ENCODE assay signal across 20 cellular contexts in the genomic region with DNA sequence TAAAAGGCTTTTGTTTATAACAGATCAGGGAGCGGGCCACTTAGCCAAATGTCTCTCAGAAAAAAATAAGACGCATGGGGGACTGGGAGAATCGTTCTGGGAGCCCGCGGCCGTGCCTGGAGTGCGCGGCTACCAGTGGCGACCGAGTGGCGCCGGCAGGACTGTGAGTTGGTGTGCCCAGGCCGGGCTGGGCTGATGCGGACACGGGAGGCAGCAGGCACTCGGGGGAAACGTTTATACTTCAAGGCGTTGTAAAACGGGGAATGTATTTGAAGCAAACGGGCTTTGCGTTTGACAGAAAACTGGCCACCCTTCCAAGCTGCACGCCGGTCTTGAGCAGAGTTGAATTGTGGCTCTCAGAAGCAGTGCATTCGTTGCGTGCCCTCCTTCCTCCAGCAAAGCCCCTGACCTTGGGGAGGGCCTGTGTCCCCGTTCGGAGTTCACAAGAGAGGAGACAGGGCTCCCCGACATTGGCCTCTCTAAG. TPM values are rescaled to one million over a fixed set of nuclear protein-coding genes. Genes with fewer than 3 reads are reported as not detected.
DNase-seq lines count a peak whose midpoint lies in the region; ATAC-seq and TF ChIP-seq lines count a peak whose summit lies in the region.
"Had no signal": no experiment of that assay in that cellular context is flagged by ENCODE, and none has a peak within 500 bp of the region (broad histone marks: within the 10 kb centered on the region; RNA-seq: fewer than 3 reads in every experiment).

No MANE protein-coding gene starts in this region.

- no peak overlapping the region for H3K27ac Mint-ChIP-seq in CD4-positive, alpha-beta T cell
- H3K27ac Mint-ChIP-seq: natural killer cell treated with Interleukin-12 subunit alpha and Interleukin-12 subunit beta and Interleukin-15 and Interleukin-18, amount 100 ng/mL, for 72 hours had no signal

- no peaks in the 10 kb centered on the region for H3K9me3 Mint-ChIP-seq in CD4-positive, alpha-beta T cell
- H3K9me3 Mint-ChIP-seq: natural killer cell treated with Interleukin-12 subunit alpha and Interleukin-12 subunit beta and Interleukin-15 and Interleukin-18, amount 100 ng/mL, for 72 hours had no signal

- H3K27ac ChIP-seq in CD4-positive, alpha-beta T cell (ENCODE audit: low read depth, low read length), result no peak overlapping the region
- H3K27ac ChIP-seq in HCT116 (ENCODE audit: low read depth, low read length) (no peak overlapping the region), colonic mucosa (no peak overlapping the region), neuronal stem cell (replicated peaks; ENCODE audit: low read length) (no peak overlapping the region), gastroesophageal sphincter (no peak overlapping the region)
- H3K27ac ChIP-seq: left lung, psoas muscle, SK-N-MC, skin epidermis had no signal

- H3K4ac ChIP-seq in neuronal stem cell (ENCODE audit: low read length), result no peak overlapping the region

- no peak for DNase-seq in CD4-positive, alpha-beta T cell
- DNase-seq in HCT116 (ENCODE audit: low read depth, low spot score) (no peak), colonic mucosa (no peak), neuronal stem cell (ENCODE audit: low spot score) (no peak), AG08396 (ENCODE audit: low spot score) (no peak)
- DNase-seq: NCI-H1417 treated with DMSO at 0.1 percent for 48 hours; psoas muscle; stimulated activated CD4-positive, alpha-beta T cell treated with anti-CD3 and anti-CD28 coated beads, Interleukin-4, amount 100 ng/mL, for 24 hours; T1000 had no signal

- no peaks in the 10 kb centered on the region for H3K36me3 ChIP-seq in HCT116 (ENCODE audit: control insufficient read depth in 1 of 2, insufficient read depth in 2 of 2, low read length in 2 of 2)
- no peaks in the 10 kb centered on the region for H3K36me3 ChIP-seq in colonic mucosa
- no peaks in the 10 kb centered on the region for H3K36me3 ChIP-seq in neuronal stem cell (replicated peaks in 1 of 2; ENCODE audit: control insufficient read depth in 2 of 2, insufficient read depth in 2 of 2, low read length in 2 of 2)
- no peaks in the 10 kb centered on the region for H3K36me3 ChIP-seq in gastroesophageal sphincter
- H3K36me3 ChIP-seq: left lung, transverse colon had no signal

- no peak overlapping the region for H4K8ac ChIP-seq in neuronal stem cell (ENCODE audit: low read depth, low read length)

- no peak overlapping the region for H2BK120ac ChIP-seq in neuronal stem cell (ENCODE audit: low read depth, low read length)

- CTCF ChIA-PET in CD4-positive, alpha-beta T cell (lab: Charles Lee), result interaction anchor here (1.7 kb wide), 1 partner anchor 15 kb away, joined by 4 read pairs; no protein-coding TSS in a partner anchor
- CTCF ChIA-PET in HCT116 (lab: Charles Lee), result interaction anchor here (0.6 to 2.2 kb wide), 7 partner anchors 9 to 542 kb away, joined by 3 to 11 read pairs (median 7); no protein-coding TSS in a partner anchor

- intact Hi-C loops in CD4-positive, alpha-beta T cell (cut with DNase I, micrococcal nuclease), result loop anchor here in 1 of 2 experiments (2.0 to 5.0 kb wide), 2 partner anchors 15 to 35 kb away; no protein-coding TSS in a partner anchor
- intact Hi-C loops in HCT116 (cut with micrococcal nuclease), result no loop called here
- intact Hi-C loops in colonic mucosa (cut with DNase I), result no loop called here

- no peak overlapping the region for H2BK15ac ChIP-seq in neuronal stem cell (ENCODE audit: low read length)

- no peak overlapping the region for H2BK12ac ChIP-seq in neuronal stem cell (ENCODE audit: low read length)

- peak overlapping the region; percentile 88 for H2AFZ ChIP-seq in HCT116 (ENCODE audit: low read depth, low read length, poor library complexity, severe bottlenecking)
- no peak overlapping the region for H2AFZ ChIP-seq in neuronal stem cell (ENCODE audit: low read length)

- POLR2A ChIA-PET in CD4-positive, alpha-beta T cell (lab: Charles Lee), result no interaction called here
- POLR2A ChIA-PET in HCT116 (lab: Charles Lee), result no interaction called here

- no TSS peak for BruUV-seq in HCT116 (replicated peaks; lab: Mats Ljungman, UMichigan)

- no peak for TF ChIP-seq EP300 in gastroesophageal sphincter (IDR thresholded peaks at IDR 0.05)

- H3K79me2 ChIP-seq in HCT116 (ENCODE audit: insufficient read depth, low read length), result no peaks in the 10 kb centered on the region

- peaks cover 9% of the 10 kb centered on the region for H3K36me3 Mint-ChIP-seq in CD4-positive, alpha-beta T cell (ENCODE audit: low read depth)

- H2BK5ac ChIP-seq in neuronal stem cell (ENCODE audit: low read length), result no peak overlapping the region

- ATAC-seq in CD4-positive, alpha-beta T cell (ENCODE audit: poor library complexity), result no peak
- ATAC-seq in HCT116 (no peak), GM19395 (IDR thresholded peaks at IDR 0.05; ENCODE audit: unreplicated experiment) (no peak), gastroesophageal sphincter (no peak), HG02678 (IDR thresholded peaks at IDR 0.05; ENCODE audit: unreplicated experiment) (no peak)
- ATAC-seq: activated naive CD4-positive, alpha-beta T cell treated with anti-CD3 and anti-CD28 coated beads, Interleukin-2, amount 50 U/mL, for 72 hours; natural killer cell treated with Interleukin-12 subunit alpha and Interleukin-12 subunit beta and Interleukin-15 and Interleukin-18, amount 100 ng/mL, for 72 hours; stimulated activated naive CD8-positive, alpha-beta T cell treated with anti-CD3 and anti-CD28 coated beads, Interleukin-15, amount 100 ng/mL, for 72 hours had no signal

- H3K4me1 ChIP-seq in HCT116 (ENCODE audit: control insufficient read depth in 1 of 2, insufficient read depth in 2 of 2, low read length in 2 of 2) (peaks cover 0 to 11% of the 10 kb centered on the region in 2 experiments; a peak in 1 of 4 replicates), colonic mucosa (no peaks in the 10 kb centered on the region), neuronal stem cell (ENCODE audit: control insufficient read depth in 2 of 2, insufficient read depth in 1 of 2, low read depth in 1 of 2, low read length in 2 of 2) (peaks cover 0 to 1% of the 10 kb centered on the region in 2 donors), gastroesophageal sphincter (peaks cover 0 to 31% (median 14%) of the 10 kb centered on the region in 3 donors)

- H3K79me1 ChIP-seq in neuronal stem cell (ENCODE audit: low read depth, low read length), result no peaks in the 10 kb centered on the region

- H4K91ac ChIP-seq in neuronal stem cell (ENCODE audit: low read depth, low read length, poor library complexity), result no peak overlapping the region

- H3K4me2 ChIP-seq in HCT116 (ENCODE audit: low read length), result no peak overlapping the region
- no peak overlapping the region for H3K4me2 ChIP-seq in neuronal stem cell (ENCODE audit: insufficient read depth, low read length, poor library complexity, severe bottlenecking)

- H3K4me3 ChIP-seq in HCT116 (replicated peaks in 1 of 2; ENCODE audit: low read depth in 1 of 2, low read length in 2 of 2), result no peak overlapping the region
- H3K4me3 ChIP-seq in colonic mucosa, result no peak overlapping the region
- H3K4me3 ChIP-seq in neuronal stem cell (ENCODE audit: low read length in 2 of 2), result no peak overlapping the region
- H3K4me3 ChIP-seq in gastroesophageal sphincter, result no peak overlapping the region
- H3K4me3 ChIP-seq: left lung, psoas muscle, SK-N-MC, skin epidermis had no signal

- H3K9ac ChIP-seq in HCT116 (ENCODE audit: low read length) (no peak overlapping the region), colonic mucosa (ENCODE audit: low read depth in 2 of 2, low read length in 2 of 2) (peak overlapping the region; percentile 12 to 53), neuronal stem cell (ENCODE audit: low read depth, low read length, poor library complexity) (peak overlapping the region; percentile 60)

- RAD21 ChIA-PET in HCT116 (lab: Charles Lee; ENCODE audit: low non-redundant PET in 1 of 2, low total read pairs in 2 of 2, uncharacterized antibody in 2 of 2, unreplicated experiment in 2 of 2), result no interaction called here

- peaks cover 94% of the 10 kb centered on the region for H3K27me3 ChIP-seq in CD4-positive, alpha-beta T cell (ENCODE audit: control insufficient read depth, insufficient read depth, low read length)
- H3K27me3 ChIP-seq in HCT116 (ENCODE audit: insufficient read depth, low read length) (no peaks in the 10 kb centered on the region), colonic mucosa (peaks cover 91% of the 10 kb centered on the region), neuronal stem cell (ENCODE audit: control insufficient read depth in 3 of 3, insufficient read depth in 3 of 3, low read depth in 1 of 3, low read length in 3 of 3) (peaks cover 51 to 98% (median 96%) of the 10 kb centered on the region in 3 experiments), gastroesophageal sphincter (peaks cover 99% of the 10 kb centered on the region)

- no peak overlapping the region for H3K23ac ChIP-seq in neuronal stem cell (ENCODE audit: low read depth, low read length, poor library complexity)

- no peak for TF ChIP-seq POLR2A in HCT116 (IDR thresholded peaks at IDR 0.05; ENCODE audit: borderline replicate concordance, extremely low read depth, insufficient read depth, insufficient read length)
- TF ChIP-seq POLR2A in gastroesophageal sphincter (IDR thresholded peaks at IDR 0.05), result no peak

- peaks cover 92% of the 10 kb centered on the region for H3K27me3 Mint-ChIP-seq in CD4-positive, alpha-beta T cell

- no peak overlapping the region for H2AK5ac ChIP-seq in neuronal stem cell (ENCODE audit: low read depth, low read length)

- H3K9me3 ChIP-seq in CD4-positive, alpha-beta T cell (ENCODE audit: control insufficient read depth, low read length), result peaks cover 13% of the 10 kb centered on the region
- no peaks in the 10 kb centered on the region for H3K9me3 ChIP-seq in HCT116 (ENCODE audit: control insufficient read depth in 1 of 2, insufficient read depth in 1 of 2, low read depth in 1 of 2, low read length in 2 of 2)
- H3K9me3 ChIP-seq in colonic mucosa, result no peaks in the 10 kb centered on the region
- peaks cover 4 to 5% of the 10 kb centered on the region in 2 donors for H3K9me3 ChIP-seq in neuronal stem cell (replicated peaks in 1 of 2; ENCODE audit: control insufficient read depth in 2 of 2, insufficient read depth in 1 of 2, low read depth in 1 of 2, low read length in 2 of 2)
- no peaks in the 10 kb centered on the region for H3K9me3 ChIP-seq in gastroesophageal sphincter
- H3K9me3 ChIP-seq: left lung, psoas muscle, transverse colon had no signal

- no peak overlapping the region for H3K18ac ChIP-seq in neuronal stem cell (ENCODE audit: low read length)

- H3K14ac ChIP-seq in neuronal stem cell (ENCODE audit: low read length), result no peak overlapping the region

- WGBS in neuronal stem cell (ENCODE audit: extremely low coverage in 2 of 2, insufficient read length in 2 of 2, insufficient replicate concordance in 1 of 2), 2 donors, result no CpG with 5 or more reads among the region's 28 CpGs
- WGBS in gastroesophageal sphincter (ENCODE audit: low coverage in 1 of 2), 2 donors, result 0 to 7% methylated on average over 4 to 9 of the region's 28 CpGs

- TF ChIP-seq RAD21 in HCT116 (IDR thresholded peaks at IDR 0.05; ENCODE audit: low read depth), result no peak

- H3K9me2 ChIP-seq in HCT116 (ENCODE audit: insufficient read depth), result no peaks in the 10 kb centered on the region

- H3K4me1 Mint-ChIP-seq in CD4-positive, alpha-beta T cell (ENCODE audit: low read depth), result peaks cover 15% of the 10 kb centered on the region

- peak overlapping the region; percentile 20 for H3K4me3 Mint-ChIP-seq in CD4-positive, alpha-beta T cell
- H3K4me3 Mint-ChIP-seq: natural killer cell treated with Interleukin-12 subunit alpha and Interleukin-12 subunit beta and Interleukin-15 and Interleukin-18, amount 100 ng/mL, for 72 hours; stimulated activated naive CD8-positive, alpha-beta T cell treated with anti-CD3 and anti-CD28 coated beads, Interleukin-15, amount 100 ng/mL, for 72 hours had no signal

- no peaks in the 10 kb centered on the region for H4K20me1 ChIP-seq in HCT116 (ENCODE audit: insufficient read depth)

- no peak for TF ChIP-seq CTCF in CD4-positive, alpha-beta T cell (IDR thresholded peaks at IDR 0.05)
- TF ChIP-seq CTCF in HCT116 (IDR thresholded peaks at IDR 0.05 in 2 of 3, conservative IDR thresholded peaks at IDR 0.05 in 1 of 3; ENCODE audit: borderline replicate concordance in 1 of 3, insufficient read depth in 1 of 3, low read depth in 2 of 3, low read length in 2 of 3) (no peak), colonic mucosa (IDR thresholded peaks at IDR 0.05) (no peak), gastroesophageal sphincter (IDR thresholded peaks at IDR 0.05) (no peak)

RNA-seq across cellular contexts. Expression of a gene that starts 4.6 kb away (rescaled TPM):
- total RNA-seq in CD4-positive, alpha-beta T cell, result not detected
- total RNA-seq in HCT116 (2021; ENCODE audit: unreplicated experiment), result not detected
- polyA plus RNA-seq in HCT116 (2012), result 0.09 TPM in 1 of 2 replicates, not detected in the other
- total RNA-seq in colonic mucosa, result 1 to 10 TPM in 1 of 2 donors, under 1 TPM in 1; 0.32 to 1.9 TPM
- polyA plus RNA-seq in neuronal stem cell (2013, experiment 1 of 2), result not detected
- polyA plus RNA-seq in neuronal stem cell (2013, experiment 2 of 2), result not detected
- under 1 TPM in 3 of 4 donors, not detected in 1; 0.31 to 0.67 (median 0.52) TPM for total RNA-seq in gastroesophageal sphincter
- total RNA-seq: activated naive CD4-positive, alpha-beta T cell treated with anti-CD3 and anti-CD28 coated beads, Interleukin-2, amount 50 U/mL, for 72 hours; fibroblast of lung; natural killer cell treated with Interleukin-12 subunit alpha and Interleukin-12 subunit beta and Interleukin-15 and Interleukin-18, amount 100 ng/mL, for 72 hours; psoas muscle had no signal
- polyA plus RNA-seq: fibroblast of lung had no signal

RNA-seq across cellular contexts. Expression of a gene that starts 4.9 kb away (rescaled TPM):
- not detected for total RNA-seq in CD4-positive, alpha-beta T cell
- total RNA-seq in HCT116 (2021; ENCODE audit: unreplicated experiment) (not detected), colonic mucosa (1 to 10 TPM in 1 of 2 donors, under 1 TPM in 1; 0.25 to 1.6 TPM), gastroesophageal sphincter (not detected)
- not detected in 2 replicates for polyA plus RNA-seq in HCT116 (2012)
- not detected for polyA plus RNA-seq in neuronal stem cell (2013, experiment 1 of 2)
- not detected for polyA plus RNA-seq in neuronal stem cell (2013, experiment 2 of 2)
- total RNA-seq: activated naive CD4-positive, alpha-beta T cell treated with anti-CD3 and anti-CD28 coated beads, Interleukin-2, amount 50 U/mL, for 72 hours; fibroblast of lung; left lung; natural killer cell treated with Interleukin-12 subunit alpha and Interleukin-12 subunit beta and Interleukin-15 and Interleukin-18, amount 100 ng/mL, for 72 hours; psoas muscle had no signal
- polyA plus RNA-seq: fibroblast of lung, psoas muscle had no signal

RNA-seq across cellular contexts. Expression of a gene that starts 10.6 kb away (rescaled TPM):
- not detected for total RNA-seq in CD4-positive, alpha-beta T cell
- not detected for total RNA-seq in HCT116 (2021; ENCODE audit: unreplicated experiment)
- polyA plus RNA-seq in HCT116 (2012), result 0.05 TPM in 2 replicates
- total RNA-seq in colonic mucosa, result 1 to 10 TPM in 1 of 2 donors, under 1 TPM in 1; 0.86 to 1.7 TPM
- polyA plus RNA-seq in neuronal stem cell (2013, experiment 1 of 2), result not detected
- polyA plus RNA-seq in neuronal stem cell (2013, experiment 2 of 2), result not detected
- 1 to 10 TPM in 2 of 4 donors, under 1 TPM in 2; 0.47 to 2.9 (median 1.2) TPM for total RNA-seq in gastroesophageal sphincter
- total RNA-seq: activated naive CD4-positive, alpha-beta T cell treated with anti-CD3 and anti-CD28 coated beads, Interleukin-2, amount 50 U/mL, for 72 hours; fibroblast of lung; natural killer cell treated with Interleukin-12 subunit alpha and Interleukin-12 subunit beta and Interleukin-15 and Interleukin-18, amount 100 ng/mL, for 72 hours had no signal
- polyA plus RNA-seq: fibroblast of lung had no signal

RNA-seq across cellular contexts. Expression of a gene that starts 12.3 kb away (rescaled TPM):
- total RNA-seq in CD4-positive, alpha-beta T cell, result not detected
- 0.27 TPM for total RNA-seq in HCT116 (2021; ENCODE audit: unreplicated experiment)
- polyA plus RNA-seq in HCT116 (2012), result 0.05 TPM in 1 of 2 replicates, not detected in the other
- not detected for total RNA-seq in colonic mucosa
- not detected for polyA plus RNA-seq in neuronal stem cell (2013, experiment 1 of 2)
- not detected for polyA plus RNA-seq in neuronal stem cell (2013, experiment 2 of 2)
- total RNA-seq in gastroesophageal sphincter, result not detected
- total RNA-seq: activated naive CD4-positive, alpha-beta T cell treated with anti-CD3 and anti-CD28 coated beads, Interleukin-2, amount 50 U/mL, for 72 hours; fibroblast of lung; left lung; natural killer cell treated with Interleukin-12 subunit alpha and Interleukin-12 subunit beta and Interleukin-15 and Interleukin-18, amount 100 ng/mL, for 72 hours; psoas muscle; transverse colon had no signal
- polyA plus RNA-seq: fibroblast of lung, psoas muscle had no signal

RNA-seq across cellular contexts. Expression of a gene that starts 17.6 kb away (rescaled TPM):
- total RNA-seq in CD4-positive, alpha-beta T cell, result not detected
- 6.0 TPM for total RNA-seq in HCT116 (2021; ENCODE audit: unreplicated experiment)
- polyA plus RNA-seq in HCT116 (2012), result 2.3 and 3.0 TPM in 2 replicates
- total RNA-seq in colonic mucosa, result 1 to 10 TPM; 3.1 to 4.6 TPM
- not detected for polyA plus RNA-seq in neuronal stem cell (2013, experiment 1 of 2)
- not detected for polyA plus RNA-seq in neuronal stem cell (2013, experiment 2 of 2)
- 1 to 10 TPM; 2.3 to 6.9 (median 3.4) TPM for total RNA-seq in gastroesophageal sphincter
- total RNA-seq: activated naive CD4-positive, alpha-beta T cell treated with anti-CD3 and anti-CD28 coated beads, Interleukin-2, amount 50 U/mL, for 72 hours; fibroblast of lung; natural killer cell treated with Interleukin-12 subunit alpha and Interleukin-12 subunit beta and Interleukin-15 and Interleukin-18, amount 100 ng/mL, for 72 hours had no signal
- polyA plus RNA-seq: fibroblast of lung had no signal
